Comparison of ENCODE assay signal across 22 cellular contexts in genomic region chr13:97231118-97231831, GRCh38. TPM values are rescaled to one million over a fixed set of nuclear protein-coding genes. Genes with fewer than 3 reads are reported as not detected.
DNase-seq lines count a peak whose midpoint lies in the region; ATAC-seq and TF ChIP-seq lines count a peak whose summit lies in the region.
"Had no signal": no experiment of that assay in that cellular context is flagged by ENCODE, and none has a peak within 500 bp of the region (broad histone marks: within the 10 kb centered on the region; RNA-seq: fewer than 3 reads in every experiment).

No MANE protein-coding gene starts in this region.

- in situ Hi-C loops in Panc1 (cut with HindIII; ENCODE audit: low pct_unique_long_range_greater_than_20kb, low sequenced_read_pairs): no loop called here

- H3K36me3 ChIP-seq in Panc1 (ENCODE audit: control insufficient read depth, insufficient read depth, low read length) (no peaks in the 10 kb centered on the region; the same call in 1 of the 2 replicates), esophagus muscularis mucosa (no peaks in the 10 kb centered on the region)

- H3K27ac ChIP-seq in Panc1 (ENCODE audit: low read length) (peak overlapping the region; percentile 99), esophagus muscularis mucosa (replicated peaks in 1 of 4) (peak overlapping the region; percentile 13 to 50 (median 32))
- H3K27ac ChIP-seq: HL-60 had no signal

- no TSS peak for BruUV-seq in Panc1 (replicated peaks; lab: Mats Ljungman, UMichigan)

- intact Hi-C loops in Panc1 (cut with micrococcal nuclease; ENCODE audit: unreplicated experiment) (no loop called here), esophagus muscularis mucosa (cut with DNase I) (no loop called here)

- WGBS in esophagus muscularis mucosa: 65% methylated on average over 4 of the region's 4 CpGs

- POLR2A ChIA-PET in Panc1 (lab: Charles Lee): no interaction called here

- no peaks in the 10 kb centered on the region for H3K9me3 ChIP-seq in Panc1 (ENCODE audit: control insufficient read depth, insufficient read depth, low read depth, low read length)
- H3K9me3 ChIP-seq in esophagus muscularis mucosa: no peaks in the 10 kb centered on the region

- 0 out of 2 replicates have a peak, but pooled peaks have one; percentile 12 for ATAC-seq in Panc1
- ATAC-seq: T-cell had no signal

- DNase-seq in Ammon's horn (ENCODE audit: low spot score) (peak; percentile 49), Panc1 (ENCODE audit: low read depth, low spot score) (no peak), esophagus muscularis mucosa (ENCODE audit: extremely low spot score) (no peak), myocyte (ENCODE audit: low read depth) (peak; percentile 67), RKO (ENCODE audit: low spot score) (no peak), GM19240 (ENCODE audit: insufficient read length, low spot score) (no peak), NCI-H1092 treated with DMSO at 0.1 percent for 48 hours (lab: John Stamatoyannopoulos, UW) (no peak)
- no peak for DNase-seq in activated CD4-positive, alpha-beta T cell treated with anti-CD3 and anti-CD28 coated beads for 4 hours
- DNase-seq: activated CD4-positive, alpha-beta memory T cell treated with anti-CD3 and anti-CD28 coated beads for 36 hours; activated gamma-delta T cell treated with Interleukin-2 at 50 U/mL for 16 hours; activated T-cell treated with anti-CD3 and anti-CD28 coated beads for 4 hours; CD4-positive, CD25-positive, alpha-beta regulatory T cell; central memory CD4-positive, alpha-beta T cell; effector CD4-positive, alpha-beta T cell; NCI-H1694 treated with DMSO at 0.1 percent for 48 hours; NCI-H446; occipital lobe; stimulated activated CD4-positive, alpha-beta T cell treated with anti-CD3 and anti-CD28 coated beads, Interleukin-4, amount 100 ng/mL, for 1 hour; T-cell had no signal

- CTCF ChIA-PET in Panc1 (lab: Charles Lee): interaction anchor here (1.0 kb wide), 1 partner anchor 127 kb away, joined by 6 read pairs; no protein-coding TSS in a partner anchor

- peaks cover 94% of the 10 kb centered on the region for H3K4me1 ChIP-seq in Panc1 (ENCODE audit: control insufficient read depth, insufficient read depth, low read length)
- H3K4me1 ChIP-seq in esophagus muscularis mucosa: peaks cover 86 to 100% (median 97%) of the 10 kb centered on the region in 4 donors

- no peak overlapping the region for H3K4me3 ChIP-seq in Panc1 (ENCODE audit: low read depth in 2 of 2, low read length in 2 of 2)
- no peak overlapping the region for H3K4me3 ChIP-seq in esophagus muscularis mucosa
- H3K4me3 ChIP-seq: lung, smooth muscle cell had no signal

- TF ChIP-seq CTCF in Panc1 (IDR thresholded peaks at IDR 0.05): no peak
- no peak for TF ChIP-seq CTCF in esophagus muscularis mucosa (IDR thresholded peaks at IDR 0.05)

- TF ChIP-seq POLR2A in esophagus muscularis mucosa (IDR thresholded peaks at IDR 0.05; ENCODE audit: low read depth): no peak

- H3K27me3 ChIP-seq in Panc1 (ENCODE audit: control insufficient read depth, insufficient read depth, low read length): no peaks in the 10 kb centered on the region
- H3K27me3 ChIP-seq in esophagus muscularis mucosa: no peaks in the 10 kb centered on the region

- no peak for TF ChIP-seq EP300 in esophagus muscularis mucosa (IDR thresholded peaks at IDR 0.05)

RNA-seq across cellular contexts. Expression of gene MBNL2, which starts 9.1 kb away (rescaled TPM):
- total RNA-seq in Panc1 (2021; ENCODE audit: unreplicated experiment) (103 TPM), esophagus muscularis mucosa (100 to 1,000 TPM in 2 of 4 donors, 10 to 100 TPM in 2; 92.8 to 132 (median 101) TPM), myocyte (34.9 and 61.2 TPM in 2 replicates)
- 42.3 TPM for polyA plus RNA-seq in Panc1 (2012; ENCODE audit: insufficient read length)
- polyA plus RNA-seq in myocyte (2012): 12.3 TPM

Comparison
In these comparisons a context has a peak if more than half of its experiments do, and no peak if none do; other contexts are left out.
1. DNase-seq: peak in Ammon's horn (single experiment) and myocyte (single experiment); none in Panc1 (single experiment), esophagus muscularis mucosa (single experiment), activated CD4-positive, alpha-beta T cell treated with anti-CD3 and anti-CD28 coated beads for 4 hours (0 of 2), RKO (single experiment), GM19240 (single experiment) and NCI-H1092 treated with DMSO at 0.1 percent for 48 hours (single experiment).